In genomic region chr4:1010522-1011021, GRCh38 we compare ENCODE assay signal across 8 cellular contexts. TPM values are rescaled to one million over a fixed set of nuclear protein-coding genes. Genes with fewer than 3 reads are reported as not detected.
DNase-seq lines count a peak whose midpoint lies in the region; ATAC-seq, FAIRE-seq and TF ChIP-seq lines count a peak whose summit lies in the region.

No MANE protein-coding gene starts in this region.

- WGBS in HUES64 = 6% methylated on average over 28 of the region's 28 CpGs
- WGBS in HepG2 (ENCODE audit: low lambda C conversion rate) = 0% methylated on average over 6 of the region's 28 CpGs

- BruUV-seq in HepG2 (replicated peaks; lab: Mats Ljungman, UMichigan) = no TSS peak

- H3K4me3 ChIP-seq in HUES64 (ENCODE audit: low read length) (peak overlapping the region; percentile 58; the same call in 1 of the 2 replicates), brain microvascular endothelial cell (ENCODE audit: low read depth, low read length) (peak overlapping the region; percentile 29), HepG2 (replicated peaks in 1 of 3; ENCODE audit: insufficient read depth in 1 of 3, low read depth in 2 of 3, low read length in 3 of 3) (peak overlapping the region; percentile 49 to 89 (median 58); a peak in 5 of 6 replicates)

- peak; percentile 32 for ATAC-seq in HepG2

- CTCF ChIA-PET in HepG2 (lab: Yijun Ruan, JAX; ENCODE audit: low intra/inter-chr PET ratio, low total read pairs) = no interaction called here

- no peak overlapping the region for H3K9ac ChIP-seq in HUES64 (ENCODE audit: low read depth, low read length)
- peak overlapping the region; percentile 46 for H3K9ac ChIP-seq in HepG2 (ENCODE audit: insufficient read depth, low read depth, low read length)

- H3K36me3 ChIP-seq in HUES64 (ENCODE audit: insufficient read depth, low read length) = no peaks in the 10 kb centered on the region
- H3K36me3 ChIP-seq in brain microvascular endothelial cell (replicated peaks) = peaks cover 4% of the 10 kb centered on the region
- no peaks in the 10 kb centered on the region for H3K36me3 ChIP-seq in HepG2 (replicated peaks in 1 of 2; ENCODE audit: control insufficient read depth in 1 of 2, insufficient read depth in 2 of 2, low read length in 2 of 2)

- H2AFZ ChIP-seq in HepG2 (ENCODE audit: low read length) = no peak overlapping the region

- no peaks in the 10 kb centered on the region for H4K20me1 ChIP-seq in HepG2 (ENCODE audit: insufficient read depth, low read length)

- TF ChIP-seq EP300 in HepG2 (IDR thresholded peaks at IDR 0.05; ENCODE audit: low read depth in 2 of 2, low read length in 2 of 2) (no peak), HepG2 (CRISPR knock-in tag; IDR thresholded peaks at IDR 0.05; ENCODE audit: borderline replicate concordance) (no peak)

- H3K4me2 ChIP-seq in HepG2 (ENCODE audit: low read depth, low read length) = peak overlapping the region; percentile 91

- intact Hi-C loops in HepG2 (cut with micrococcal nuclease; ENCODE audit: unreplicated experiment) = no loop called here

- in situ Hi-C loops in brain microvascular endothelial cell (cut with HindIII; ENCODE audit: low pct_ligation_motif_present, low sequenced_read_pairs) = no loop called here
- in situ Hi-C loops in HepG2 (cut with HindIII; ENCODE audit: extremely low pct_ligation_motif_present, low pct_unique_long_range_greater_than_20kb) = no loop called here

- H3K9me3 ChIP-seq in HUES64 (ENCODE audit: insufficient read depth, low read depth, low read length) = peaks cover 4% of the 10 kb centered on the region; the same call in 1 of the 2 replicates
- no peaks in the 10 kb centered on the region for H3K9me3 ChIP-seq in HepG2 (ENCODE audit: low read length)

- DNase-seq in DMS53 treated with DMSO at 0.1 percent for 48 hours (lab: John Stamatoyannopoulos, UW; ENCODE audit: unreplicated experiment) = peak; percentile 91
- DNase-seq in UCSD-AML1 (lab: John Stamatoyannopoulos, UW; ENCODE audit: unreplicated experiment) = peak; percentile 79
- peak; percentile 55 for DNase-seq in brain microvascular endothelial cell
- no peak for DNase-seq in HepG2 (ENCODE audit: low spot score)
- DNase-seq in stimulated activated CD4-positive, alpha-beta T cell treated with anti-CD3 and anti-CD28 coated beads, Interleukin-4, amount 100 ng/mL, for 48 hours (ENCODE audit: low read depth in 2 of 2) = peak; percentile 57 to 63
- no peak for DNase-seq in NCI-H2107 (lab: John Stamatoyannopoulos, UW)
- DNase-seq in SHP77 (lab: John Stamatoyannopoulos, UW) = no peak

- TF ChIP-seq RAD21 in HepG2 (CRISPR knock-in tag; IDR thresholded peaks at IDR 0.05) = no peak

- FAIRE-seq in HepG2 (lab: Jason Lieb, UNC) = no peak

- peaks cover 3% of the 10 kb centered on the region for H3K79me2 ChIP-seq in HepG2 (ENCODE audit: insufficient read depth, low read length)

- no peak for TF ChIP-seq POLR2A in HepG2 (IDR thresholded peaks at IDR 0.05; ENCODE audit: insufficient read depth in 1 of 2, low read depth in 2 of 2, low read length in 2 of 2)

- H3K4me1 ChIP-seq in HUES64 (ENCODE audit: insufficient read depth, low read length) = no peaks in the 10 kb centered on the region
- H3K4me1 ChIP-seq in HepG2 (ENCODE audit: insufficient read depth, low read length) = peaks cover 58% of the 10 kb centered on the region

- POLR2A ChIA-PET in HepG2 (lab: Yijun Ruan, JAX) = interaction anchor here (0.7 to 1.0 kb wide), 3 partner anchors 17 to 23 kb away, joined by 3 to 8 read pairs (median 4); partner anchors contain the start of gene SLC26A1

- H3K27ac ChIP-seq in HUES64 (ENCODE audit: low read depth, low read length) (no peak overlapping the region), brain microvascular endothelial cell (no peak overlapping the region), HepG2 (ENCODE audit: extremely low read length, insufficient read depth, low read length) (no peak overlapping the region)

- peaks cover 63% of the 10 kb centered on the region for H3K27me3 ChIP-seq in HUES64 (ENCODE audit: insufficient read depth, low read length)
- peaks cover 14% of the 10 kb centered on the region for H3K27me3 ChIP-seq in brain microvascular endothelial cell (replicated peaks)
- peaks cover 5 to 25% of the 10 kb centered on the region in 2 experiments for H3K27me3 ChIP-seq in HepG2 (ENCODE audit: control insufficient read depth in 1 of 2, insufficient read depth in 2 of 2, low read length in 2 of 2)

- no peak for TF ChIP-seq CTCF in brain microvascular endothelial cell (IDR thresholded peaks at IDR 0.05; ENCODE audit: low read depth, low read length, missing control alignments)
- no peak for TF ChIP-seq CTCF in HepG2 (CRISPR knock-in tag; IDR thresholded peaks at IDR 0.05)

RNA-seq across cellular contexts. Expression of gene FGFRL1, which starts 0.9 kb away (rescaled TPM):
- polyA plus RNA-seq in HUES64 (2013, experiment 1 of 2) = 11.8 TPM
- polyA plus RNA-seq in HUES64 (2013, experiment 2 of 2) = 17.2 TPM
- 12.3 and 19.1 TPM in 2 replicates for total RNA-seq in HepG2 (2016; rRNA removed; fragmentation: Illumina TruSeq; extraction: Trizol)
- total RNA-seq in HepG2 (2016; cell fraction: cytosol; rRNA removed; fragmentation: Illumina TruSeq; extraction: Trizol; ENCODE audit: low read depth) = 8.9 and 9.3 TPM in 2 replicates
- total RNA-seq in HepG2 (2016; cell fraction: insoluble cytoplasmic fraction; rRNA removed; fragmentation: Illumina TruSeq; extraction: Trizol) = 11.5 and 17.5 TPM in 2 replicates
- total RNA-seq in HepG2 (2016; cell fraction: membrane; rRNA removed; fragmentation: Illumina TruSeq; extraction: Trizol) = 31.8 and 32.6 TPM in 2 replicates
- total RNA-seq in HepG2 (2016; cell fraction: nucleus; rRNA removed; fragmentation: Illumina TruSeq; extraction: Trizol) = 13.0 and 15.9 TPM in 2 replicates
- 30.6 and 35.5 TPM in 2 replicates for polyA plus RNA-seq in HepG2 (2011; rRNA removed)
- 37.2 and 49.4 TPM in 2 replicates for polyA plus RNA-seq in HepG2 (2011; cell fraction: cytosol; rRNA removed)
- polyA plus RNA-seq in HepG2 (2011; cell fraction: nucleus; rRNA removed) = 122 and 143 TPM in 2 replicates
- polyA plus RNA-seq in HepG2 (2012) = 21.8 and 31.9 TPM in 2 replicates
- 15.2 and 15.4 TPM in 2 replicates for polyA plus RNA-seq in HepG2 (2016; cell fraction: cytosol; fragmentation: Illumina TruSeq; extraction: Trizol; ENCODE audit: low read depth)
- polyA plus RNA-seq in HepG2 (2016; cell fraction: insoluble cytoplasmic fraction; fragmentation: Illumina TruSeq; extraction: Trizol; ENCODE audit: low read depth) = 18.1 and 23.1 TPM in 2 replicates
- polyA plus RNA-seq in HepG2 (2016; cell fraction: membrane; fragmentation: Illumina TruSeq; extraction: Trizol; ENCODE audit: low read depth) = 38.4 and 44.6 TPM in 2 replicates
- polyA plus RNA-seq in HepG2 (2016; cell fraction: nucleus; fragmentation: Illumina TruSeq; extraction: Trizol; ENCODE audit: insufficient read depth, low read depth) = 33.6 and 40.0 TPM in 2 replicates
- 74.3 and 145 TPM in 2 replicates for polyA minus RNA-seq in HepG2 (2011; rRNA and poly(A)+ RNA removed; ENCODE audit: low replicate concordance)
- polyA minus RNA-seq in HepG2 (2011; cell fraction: cytosol; rRNA and poly(A)+ RNA removed) = 22.8 and 26.5 TPM in 2 replicates
- polyA minus RNA-seq in HepG2 (2011; cell fraction: nucleus; rRNA and poly(A)+ RNA removed) = 19.9 and 23.2 TPM in 2 replicates

RNA-seq across cellular contexts. Expression of gene SLC26A1, which starts 17.4 kb away (rescaled TPM):
- not detected for polyA plus RNA-seq in HUES64 (2013, experiment 1 of 2)
- 0.44 TPM for polyA plus RNA-seq in HUES64 (2013, experiment 2 of 2)
- 7.2 and 22.9 TPM in 2 replicates for total RNA-seq in HepG2 (2016; rRNA removed; fragmentation: Illumina TruSeq; extraction: Trizol)
- 1.1 and 1.9 TPM in 2 replicates for total RNA-seq in HepG2 (2016; cell fraction: cytosol; rRNA removed; fragmentation: Illumina TruSeq; extraction: Trizol; ENCODE audit: low read depth)
- total RNA-seq in HepG2 (2016; cell fraction: insoluble cytoplasmic fraction; rRNA removed; fragmentation: Illumina TruSeq; extraction: Trizol) = 6.6 and 22.7 TPM in 2 replicates
- 4.2 and 4.6 TPM in 2 replicates for total RNA-seq in HepG2 (2016; cell fraction: membrane; rRNA removed; fragmentation: Illumina TruSeq; extraction: Trizol)
- 23.8 and 28.9 TPM in 2 replicates for total RNA-seq in HepG2 (2016; cell fraction: nucleus; rRNA removed; fragmentation: Illumina TruSeq; extraction: Trizol)
- 5.4 and 8.4 TPM in 2 replicates for polyA plus RNA-seq in HepG2 (2011; rRNA removed)
- 7.7 and 10.8 TPM in 2 replicates for polyA plus RNA-seq in HepG2 (2011; cell fraction: cytosol; rRNA removed)
- 30.6 and 45.2 TPM in 2 replicates for polyA plus RNA-seq in HepG2 (2011; cell fraction: nucleus; rRNA removed)
- 5.1 and 7.0 TPM in 2 replicates for polyA plus RNA-seq in HepG2 (2012)
- polyA plus RNA-seq in HepG2 (2016; cell fraction: cytosol; fragmentation: Illumina TruSeq; extraction: Trizol; ENCODE audit: low read depth) = 1.2 and 1.5 TPM in 2 replicates
- 4.5 and 6.1 TPM in 2 replicates for polyA plus RNA-seq in HepG2 (2016; cell fraction: insoluble cytoplasmic fraction; fragmentation: Illumina TruSeq; extraction: Trizol; ENCODE audit: low read depth)
- 1.6 and 2.2 TPM in 2 replicates for polyA plus RNA-seq in HepG2 (2016; cell fraction: membrane; fragmentation: Illumina TruSeq; extraction: Trizol; ENCODE audit: low read depth)
- 25.4 and 27.0 TPM in 2 replicates for polyA plus RNA-seq in HepG2 (2016; cell fraction: nucleus; fragmentation: Illumina TruSeq; extraction: Trizol; ENCODE audit: insufficient read depth, low read depth)
- 0.40 and 58.6 TPM in 2 replicates for polyA minus RNA-seq in HepG2 (2011; rRNA and poly(A)+ RNA removed; ENCODE audit: low replicate concordance)
- polyA minus RNA-seq in HepG2 (2011; cell fraction: cytosol; rRNA and poly(A)+ RNA removed) = 13.4 and 13.6 TPM in 2 replicates
- polyA minus RNA-seq in HepG2 (2011; cell fraction: nucleus; rRNA and poly(A)+ RNA removed) = 37.7 and 40.7 TPM in 2 replicates

RNA-seq across cellular contexts. Expression of gene IDUA, which starts 23.7 kb away (rescaled TPM):
- 0.85 TPM for polyA plus RNA-seq in HUES64 (2013, experiment 1 of 2)
- polyA plus RNA-seq in HUES64 (2013, experiment 2 of 2) = 0.38 TPM
- 0.32 and 1.0 TPM in 2 replicates for total RNA-seq in HepG2 (2016; rRNA removed; fragmentation: Illumina TruSeq; extraction: Trizol)
- not detected in 2 replicates for total RNA-seq in HepG2 (2016; cell fraction: cytosol; rRNA removed; fragmentation: Illumina TruSeq; extraction: Trizol; ENCODE audit: low read depth)
- total RNA-seq in HepG2 (2016; cell fraction: insoluble cytoplasmic fraction; rRNA removed; fragmentation: Illumina TruSeq; extraction: Trizol) = 0.84 TPM in 1 of 2 replicates, not detected in the other
- total RNA-seq in HepG2 (2016; cell fraction: membrane; rRNA removed; fragmentation: Illumina TruSeq; extraction: Trizol) = 0.24 and 0.53 TPM in 2 replicates
- total RNA-seq in HepG2 (2016; cell fraction: nucleus; rRNA removed; fragmentation: Illumina TruSeq; extraction: Trizol) = 0.75 and 2.8 TPM in 2 replicates
- polyA plus RNA-seq in HepG2 (2011; rRNA removed) = 0.77 and 1.5 TPM in 2 replicates
- 0.24 and 0.27 TPM in 2 replicates for polyA plus RNA-seq in HepG2 (2011; cell fraction: cytosol; rRNA removed)
- polyA plus RNA-seq in HepG2 (2011; cell fraction: nucleus; rRNA removed) = 34.5 and 42.6 TPM in 2 replicates
- polyA plus RNA-seq in HepG2 (2012) = 1.0 and 2.7 TPM in 2 replicates
- 0.19 and 0.29 TPM in 2 replicates for polyA plus RNA-seq in HepG2 (2016; cell fraction: cytosol; fragmentation: Illumina TruSeq; extraction: Trizol; ENCODE audit: low read depth)
- not detected in 2 replicates for polyA plus RNA-seq in HepG2 (2016; cell fraction: insoluble cytoplasmic fraction; fragmentation: Illumina TruSeq; extraction: Trizol; ENCODE audit: low read depth)
- 0.19 and 0.30 TPM in 2 replicates for polyA plus RNA-seq in HepG2 (2016; cell fraction: membrane; fragmentation: Illumina TruSeq; extraction: Trizol; ENCODE audit: low read depth)
- polyA plus RNA-seq in HepG2 (2016; cell fraction: nucleus; fragmentation: Illumina TruSeq; extraction: Trizol; ENCODE audit: insufficient read depth, low read depth) = 2.2 and 4.7 TPM in 2 replicates
- 1.4 and 1.8 TPM in 2 replicates for polyA minus RNA-seq in HepG2 (2011; rRNA and poly(A)+ RNA removed; ENCODE audit: low replicate concordance)
- polyA minus RNA-seq in HepG2 (2011; cell fraction: cytosol; rRNA and poly(A)+ RNA removed) = 0.69 TPM in 1 of 2 replicates, not detected in the other
- 3.5 and 4.0 TPM in 2 replicates for polyA minus RNA-seq in HepG2 (2011; cell fraction: nucleus; rRNA and poly(A)+ RNA removed)

RNA-seq across cellular contexts. Expression of gene DGKQ, which starts 37.2 kb away (rescaled TPM):
- 4.7 TPM for polyA plus RNA-seq in HUES64 (2013, experiment 1 of 2)
- polyA plus RNA-seq in HUES64 (2013, experiment 2 of 2) = 4.6 TPM
- total RNA-seq in HepG2 (2016; rRNA removed; fragmentation: Illumina TruSeq; extraction: Trizol) = 3.2 and 7.2 TPM in 2 replicates
- 0.53 and 1.4 TPM in 2 replicates for total RNA-seq in HepG2 (2016; cell fraction: cytosol; rRNA removed; fragmentation: Illumina TruSeq; extraction: Trizol; ENCODE audit: low read depth)
- total RNA-seq in HepG2 (2016; cell fraction: insoluble cytoplasmic fraction; rRNA removed; fragmentation: Illumina TruSeq; extraction: Trizol) = 2.4 and 7.8 TPM in 2 replicates
- 2.5 and 2.9 TPM in 2 replicates for total RNA-seq in HepG2 (2016; cell fraction: membrane; rRNA removed; fragmentation: Illumina TruSeq; extraction: Trizol)
- total RNA-seq in HepG2 (2016; cell fraction: nucleus; rRNA removed; fragmentation: Illumina TruSeq; extraction: Trizol) = 7.0 and 7.9 TPM in 2 replicates
- 4.5 and 6.1 TPM in 2 replicates for polyA plus RNA-seq in HepG2 (2011; rRNA removed)
- polyA plus RNA-seq in HepG2 (2011; cell fraction: cytosol; rRNA removed) = 3.1 and 4.8 TPM in 2 replicates
- 50.5 and 58.5 TPM in 2 replicates for polyA plus RNA-seq in HepG2 (2011; cell fraction: nucleus; rRNA removed)
- polyA plus RNA-seq in HepG2 (2012) = 3.0 and 5.5 TPM in 2 replicates
- 0.35 and 0.36 TPM in 2 replicates for polyA plus RNA-seq in HepG2 (2016; cell fraction: cytosol; fragmentation: Illumina TruSeq; extraction: Trizol; ENCODE audit: low read depth)
- 2.0 and 3.4 TPM in 2 replicates for polyA plus RNA-seq in HepG2 (2016; cell fraction: insoluble cytoplasmic fraction; fragmentation: Illumina TruSeq; extraction: Trizol; ENCODE audit: low read depth)
- polyA plus RNA-seq in HepG2 (2016; cell fraction: membrane; fragmentation: Illumina TruSeq; extraction: Trizol; ENCODE audit: low read depth) = 1.3 and 1.7 TPM in 2 replicates
- 16.0 and 17.5 TPM in 2 replicates for polyA plus RNA-seq in HepG2 (2016; cell fraction: nucleus; fragmentation: Illumina TruSeq; extraction: Trizol; ENCODE audit: insufficient read depth, low read depth)
- 3.0 and 10.3 TPM in 2 replicates for polyA minus RNA-seq in HepG2 (2011; rRNA and poly(A)+ RNA removed; ENCODE audit: low replicate concordance)
- polyA minus RNA-seq in HepG2 (2011; cell fraction: cytosol; rRNA and poly(A)+ RNA removed) = 4.2 and 4.9 TPM in 2 replicates
- 7.2 and 8.1 TPM in 2 replicates for polyA minus RNA-seq in HepG2 (2011; cell fraction: nucleus; rRNA and poly(A)+ RNA removed)

Comparison
In these comparisons a context has a peak if more than half of its experiments do, and no peak if none do; other contexts are left out.
1. DNase-seq: peak in DMS53 treated with DMSO at 0.1 percent for 48 hours (single experiment), UCSD-AML1 (single experiment), brain microvascular endothelial cell (single experiment) and stimulated activated CD4-positive, alpha-beta T cell treated with anti-CD3 and anti-CD28 coated beads, Interleukin-4, amount 100 ng/mL, for 48 hours (2 of 2); none in HepG2 (single experiment), NCI-H2107 (single experiment) and SHP77 (0 of 2).
2. Peak in every context shown above with its lines, with median percentiles within 50 percentile points of each other: H3K4me3 ChIP-seq.